ENCODE assay signal across 38 cellular contexts in the genomic region with DNA sequence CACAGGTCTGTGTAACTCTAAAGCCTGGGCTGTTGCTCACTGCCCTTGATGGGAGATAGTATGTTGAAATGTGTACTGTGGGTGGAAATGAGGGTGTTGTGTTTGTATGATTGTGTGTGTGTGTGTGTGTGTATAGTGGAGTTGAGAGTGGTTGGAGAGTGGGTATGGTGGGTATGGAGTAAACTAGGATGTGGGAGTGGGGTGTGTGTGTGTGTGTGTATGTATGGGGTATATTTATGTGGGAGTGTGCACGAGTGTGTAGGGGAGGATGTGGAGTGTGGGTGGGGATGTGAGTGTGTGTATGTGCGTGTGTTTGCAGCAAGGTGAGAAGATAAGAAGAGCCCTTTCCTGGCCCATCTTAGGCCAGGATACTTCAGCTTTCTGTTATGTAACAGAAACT. TPM values are rescaled to one million over a fixed set of nuclear protein-coding genes. Genes with fewer than 3 reads are reported as not detected.
"Had no signal": no experiment of that assay in that cellular context is flagged by ENCODE, and none has a peak within 500 bp of the region (broad histone marks: within the 10 kb centered on the region; RNA-seq: fewer than 3 reads in every experiment).

No MANE protein-coding gene starts in this region.

- H3K4me1 Mint-ChIP-seq: activated CD4-positive, alpha-beta memory T cell treated with anti-CD3 and anti-CD28 coated beads, Interleukin-2, amount 10 ng/mL, durations not matched to agents 7 days and 5 days; activated CD4-positive, alpha-beta T cell treated with anti-CD3 and anti-CD28 coated beads, Interleukin-2, amount 10 ng/mL, durations not matched to agents 7 days and 5 days had no signal

- FAIRE-seq: astrocyte, bronchial epithelial cell, endometrium, endothelial cell of umbilical vein had no signal

- H3K9me3 Mint-ChIP-seq: activated CD4-positive, alpha-beta memory T cell treated with anti-CD3 and anti-CD28 coated beads, Interleukin-2, amount 10 ng/mL, durations not matched to agents 7 days and 5 days; activated CD4-positive, alpha-beta T cell treated with anti-CD3 and anti-CD28 coated beads, Interleukin-2, amount 10 ng/mL, durations not matched to agents 7 days and 5 days; activated T-cell treated with anti-CD3 and anti-CD28 coated beads, Interleukin-2, amount 50 U/mL, for 24 hours; activated T-helper 17 cell treated with anti-CD3 and anti-CD28 coated beads, Interleukin-2, amount 50 U/mL, for 72 hours; central memory CD8-positive, alpha-beta T cell; effector memory CD8-positive, alpha-beta T cell; WTC11 had no signal

- H3K36me3 ChIP-seq: brain microvascular endothelial cell, esophagus squamous epithelium, gastroesophageal sphincter, heart right ventricle had no signal

- H3K4me1 ChIP-seq: esophagus squamous epithelium, gastroesophageal sphincter, heart right ventricle had no signal

- H3K36me3 Mint-ChIP-seq: activated naive CD8-positive, alpha-beta T cell; WTC11 had no signal

- H3K27ac ChIP-seq: brain microvascular endothelial cell, epithelial cell of prostate, esophagus squamous epithelium, gastroesophageal sphincter, heart right ventricle had no signal

- ATAC-seq: activated T-helper 17 cell treated with anti-CD3 and anti-CD28 coated beads, Interleukin-2, amount 50 U/mL, for 72 hours; effector memory CD8-positive, alpha-beta T cell; gastroesophageal sphincter; heart right ventricle; WTC11 had no signal

- H3K4me3 ChIP-seq: esophagus squamous epithelium, gastroesophageal sphincter, heart right ventricle had no signal

- DNase-seq: activated CD4-positive, alpha-beta memory T cell treated with anti-CD3 and anti-CD28 coated beads, Interleukin-2, amount 10 ng/mL, durations not matched to agents 7 days and 5 days; activated CD4-positive, alpha-beta T cell treated with anti-CD3 and anti-CD28 coated beads for 1 hour; activated CD4-positive, alpha-beta T cell treated with anti-CD3 and anti-CD28 coated beads for 4 hours; activated CD4-positive, alpha-beta T cell treated with anti-CD3 and anti-CD28 coated beads, Interleukin-2, amount 10 ng/mL, durations not matched to agents 7 days and 5 days; activated CD4-positive, alpha-beta T cell treated with anti-CD3 and anti-CD28 coated beads, Interleukin-2, amount 50 U/mL, for 4 hours; activated CD8-positive, alpha-beta memory T cell treated with anti-CD3 and anti-CD28 coated beads, Interleukin-2, amount 50 U/mL, for 48 hours; activated effector memory CD4-positive, alpha-beta T cell treated with Interleukin-2 at 50 U/mL for 16 hours; activated gamma-delta T cell treated with Interleukin-2 at 50 U/mL for 16 hours; activated naive CD4-positive, alpha-beta T cell treated with anti-CD3 and anti-CD28 coated beads, Interleukin-2, amount 50 U/mL, for 16 hours; activated naive CD4-positive, alpha-beta T cell treated with Interleukin-2 at 50 U/mL for 16 hours; activated T-cell treated with anti-CD3 and anti-CD28 coated beads for 4 hours; activated T-cell treated with anti-CD3 and anti-CD28 coated beads, Interleukin-2, amount 50 U/mL, for 24 hours; amniotic stem cell; anterior cingulate cortex; brain microvascular endothelial cell; cortex of kidney; dermis blood vessel endothelial cell; effector CD4-positive, alpha-beta T cell; effector memory CD8-positive, alpha-beta T cell; esophagus squamous epithelium; foreskin melanocyte; heart right ventricle; T-helper 2 cell had no signal

- H3K27me3 ChIP-seq: brain microvascular endothelial cell had no signal

- H3K9me3 ChIP-seq: esophagus squamous epithelium, gastroesophageal sphincter had no signal

- H3K27ac Mint-ChIP-seq: activated CD4-positive, alpha-beta memory T cell treated with anti-CD3 and anti-CD28 coated beads, Interleukin-2, amount 10 ng/mL, durations not matched to agents 7 days and 5 days; activated CD4-positive, alpha-beta T cell treated with anti-CD3 and anti-CD28 coated beads, Interleukin-2, amount 10 ng/mL, durations not matched to agents 7 days and 5 days; activated naive CD8-positive, alpha-beta T cell; activated T-cell treated with anti-CD3 and anti-CD28 coated beads, Interleukin-2, amount 50 U/mL, for 24 hours; activated T-helper 17 cell treated with anti-CD3 and anti-CD28 coated beads, Interleukin-2, amount 50 U/mL, for 72 hours; WTC11 had no signal

- H3K4me3 Mint-ChIP-seq: activated CD4-positive, alpha-beta memory T cell treated with anti-CD3 and anti-CD28 coated beads, Interleukin-2, amount 10 ng/mL, durations not matched to agents 7 days and 5 days; activated CD4-positive, alpha-beta T cell treated with anti-CD3 and anti-CD28 coated beads, Interleukin-2, amount 10 ng/mL, durations not matched to agents 7 days and 5 days; activated naive CD8-positive, alpha-beta T cell; activated T-cell treated with anti-CD3 and anti-CD28 coated beads, Interleukin-2, amount 50 U/mL, for 24 hours; activated T-helper 17 cell treated with anti-CD3 and anti-CD28 coated beads, Interleukin-2, amount 50 U/mL, for 72 hours; central memory CD8-positive, alpha-beta T cell; effector memory CD8-positive, alpha-beta T cell; WTC11 had no signal

RNA-seq across cellular contexts. Expression of a gene that starts 22.3 kb away (rescaled TPM):
- total RNA-seq: activated CD4-positive, alpha-beta memory T cell treated with anti-CD3 and anti-CD28 coated beads, Interleukin-2, amount 10 ng/mL, durations not matched to agents 7 days and 5 days; activated CD4-positive, alpha-beta T cell treated with anti-CD3 and anti-CD28 coated beads, Interleukin-2, amount 10 ng/mL, durations not matched to agents 7 days and 5 days; activated T-helper 17 cell treated with anti-CD3 and anti-CD28 coated beads, Interleukin-2, amount 50 U/mL, for 72 hours; astrocyte; bronchial epithelial cell; dermis blood vessel endothelial cell; endothelial cell of umbilical vein; esophagus squamous epithelium; fibroblast of lung; fibroblast of villous mesenchyme; glomerular endothelial cell; T-helper 1 cell treated with Interleukin-12 subunit alpha and Interleukin-12 subunit beta and Interleukin-4 antibody, amounts not matched to agents 30 ng/mL and 1 ng/mL, for 36 hours had no signal
- polyA plus RNA-seq: endothelial cell of umbilical vein, esophagus, fibroblast of lung had no signal
